Comparison of ENCODE assay signal across 9 cellular contexts in genomic region chr15:74432271-74432967, GRCh38. TPM values are rescaled to one million over a fixed set of nuclear protein-coding genes. Genes with fewer than 3 reads are reported as not detected.
A peak's percentile ranks its signal among the peaks of the same experiment; 100 is the strongest.
DNase-seq lines count a peak whose midpoint lies in the region; ATAC-seq and TF ChIP-seq lines count a peak whose summit lies in the region.
"Had no signal": no experiment of that assay in that cellular context is flagged by ENCODE, and none has a peak within 500 bp of the region (broad histone marks: within the 10 kb centered on the region; RNA-seq: fewer than 3 reads in every experiment).

No MANE protein-coding gene starts in this region.

- no peak overlapping the region for H3K27ac ChIP-seq in HUES48 (ENCODE audit: low read depth, low read length)
- no peak overlapping the region for H3K27ac ChIP-seq in breast epithelium

- no peak for TF ChIP-seq CTCF in AG09309 (IDR thresholded peaks at IDR 0.05; ENCODE audit: control insufficient read depth, insufficient read depth, low read depth, low read length, missing control alignments)
- no peak for TF ChIP-seq CTCF in breast epithelium (IDR thresholded peaks at IDR 0.05)

- H3K36me3 ChIP-seq in HUES48 (ENCODE audit: control insufficient read depth, insufficient read depth, low read length): no peaks in the 10 kb centered on the region
- H3K36me3 ChIP-seq in breast epithelium: no peaks in the 10 kb centered on the region

- H3K4me1 ChIP-seq in HUES48 (ENCODE audit: control insufficient read depth, insufficient read depth, low read length): peaks cover 7% of the 10 kb centered on the region
- H3K4me1 ChIP-seq in breast epithelium: peaks cover 4 to 8% of the 10 kb centered on the region in 2 donors
- peaks cover 51% of the 10 kb centered on the region for H3K4me1 ChIP-seq in mononuclear cell (ENCODE audit: insufficient read depth, low read length)

- H3K4me3 ChIP-seq in AG09309 (ENCODE audit: control insufficient read depth, low read depth, low read length) (peak overlapping the region; percentile 77), HUES48 (ENCODE audit: low read depth, low read length) (peak overlapping the region; percentile 90), breast epithelium (peak overlapping the region; percentile 57 to 70 (median 69)), mononuclear cell (ENCODE audit: low read length) (peak overlapping the region; percentile 16)

- H3K27me3 ChIP-seq in HUES48 (ENCODE audit: control insufficient read depth, insufficient read depth, low read length) (peaks cover 34% of the 10 kb centered on the region), breast epithelium (peaks cover 3 to 9% of the 10 kb centered on the region in 2 donors), mononuclear cell (ENCODE audit: insufficient read depth, low read length) (peaks cover 8% of the 10 kb centered on the region)

- no peak for ATAC-seq in HG02642 (IDR thresholded peaks at IDR 0.05; ENCODE audit: poor library complexity, unreplicated experiment)
- no peak for ATAC-seq in GM19395 (IDR thresholded peaks at IDR 0.05; ENCODE audit: unreplicated experiment)

- no peak overlapping the region for H3K9ac ChIP-seq in HUES48 (ENCODE audit: low read depth, low read length)

- TF ChIP-seq POLR2A in breast epithelium (IDR thresholded peaks at IDR 0.05): no peak

- intact Hi-C loops in breast epithelium (cut with DNase I; ENCODE audit: low total_unique reads): no loop called here

- DNase-seq in AG09309 (ENCODE audit: low read depth): no peak
- DNase-seq in breast epithelium (ENCODE audit: low spot score in 2 of 2): no peak
- no peak for DNase-seq in HuH-7.5 (ENCODE audit: low spot score)
- no peak for DNase-seq in SHP77 treated with DMSO at 0.1 percent for 48 hours (lab: John Stamatoyannopoulos, UW)
- DNase-seq: NCI-H1930 had no signal

- H3K9me3 ChIP-seq in HUES48 (ENCODE audit: control insufficient read depth, insufficient read depth, low read length) (no peaks in the 10 kb centered on the region), breast epithelium (no peaks in the 10 kb centered on the region), mononuclear cell (ENCODE audit: low read depth, low read length) (no peaks in the 10 kb centered on the region)

RNA-seq across cellular contexts. Expression of gene SEMA7A, which starts 1.3 kb away (rescaled TPM):
- total RNA-seq in breast epithelium (1 to 10 TPM in 1 of 3 donors, under 1 TPM in 2; 0.80 to 1.3 (median 0.88) TPM), mononuclear cell (5.9 TPM)

RNA-seq across cellular contexts. Expression of gene UBL7, which starts 28.5 kb away (rescaled TPM):
- total RNA-seq in breast epithelium (10 to 100 TPM; 39.0 to 48.9 (median 44.5) TPM), mononuclear cell (23.1 TPM)

Comparison
In these comparisons a context has a peak if more than half of its experiments do, and no peak if none do; other contexts are left out.
1. H3K4me3 ChIP-seq: peak in every context shown above with its lines; median percentile 90 in HUES48; 77 in AG09309; 69 in breast epithelium; 16 in mononuclear cell.